In genomic region chr14:71812693-71813092, GRCh38 we compare ENCODE assay signal across 2 cellular contexts.
TF ChIP-seq lines count a peak whose summit lies in the region.

No MANE protein-coding gene starts in this region.

TF ChIP-seq in HepG2, 621 proteins besides CTCF, POLR2A, EP300 and RAD21:
- TF ChIP-seq, protein P1, sequence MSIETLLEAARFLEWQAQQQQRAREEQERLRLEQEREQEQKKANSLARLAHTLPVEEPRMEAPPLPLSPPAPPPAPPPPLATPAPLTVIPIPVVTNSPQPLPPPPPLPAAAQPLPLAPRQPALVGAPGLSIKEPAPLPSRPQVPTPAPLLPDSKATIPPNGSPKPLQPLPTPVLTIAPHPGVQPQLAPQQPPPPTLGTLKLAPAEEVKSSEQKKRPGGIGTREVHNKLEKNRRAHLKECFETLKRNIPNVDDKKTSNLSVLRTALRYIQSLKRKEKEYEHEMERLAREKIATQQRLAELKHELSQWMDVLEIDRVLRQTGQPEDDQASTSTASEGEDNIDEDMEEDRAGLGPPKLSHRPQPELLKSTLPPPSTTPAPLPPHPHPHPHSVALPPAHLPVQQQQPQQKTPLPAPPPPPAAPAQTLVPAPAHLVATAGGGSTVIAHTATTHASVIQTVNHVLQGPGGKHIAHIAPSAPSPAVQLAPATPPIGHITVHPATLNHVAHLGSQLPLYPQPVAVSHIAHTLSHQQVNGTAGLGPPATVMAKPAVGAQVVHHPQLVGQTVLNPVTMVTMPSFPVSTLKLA (IDR thresholded peaks at IDR 0.05): peak; percentile 91
- no peak for TF ChIP-seq TP53 (CRISPR knock-in tag; conservative IDR thresholded peaks at IDR 0.05)
- TF ChIP-seq, protein P2, sequence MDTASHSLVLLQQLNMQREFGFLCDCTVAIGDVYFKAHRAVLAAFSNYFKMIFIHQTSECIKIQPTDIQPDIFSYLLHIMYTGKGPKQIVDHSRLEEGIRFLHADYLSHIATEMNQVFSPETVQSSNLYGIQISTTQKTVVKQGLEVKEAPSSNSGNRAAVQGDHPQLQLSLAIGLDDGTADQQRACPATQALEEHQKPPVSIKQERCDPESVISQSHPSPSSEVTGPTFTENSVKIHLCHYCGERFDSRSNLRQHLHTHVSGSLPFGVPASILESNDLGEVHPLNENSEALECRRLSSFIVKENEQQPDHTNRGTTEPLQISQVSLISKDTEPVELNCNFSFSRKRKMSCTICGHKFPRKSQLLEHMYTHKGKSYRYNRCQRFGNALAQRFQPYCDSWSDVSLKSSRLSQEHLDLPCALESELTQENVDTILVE (CRISPR knock-in tag; IDR thresholded peaks at IDR 0.05): no peak

TF ChIP-seq in H1, 55 proteins besides CTCF, POLR2A, EP300 and RAD21:
- TF ChIP-seq JUND (IDR thresholded peaks at IDR 0.05; ENCODE audit: low read length): no peak
- no peak for TF ChIP-seq POLR2AphosphoS5 (IDR thresholded peaks at IDR 0.05; ENCODE audit: low read depth, low read length)
- no peak for TF ChIP-seq PHF8 (conservative IDR thresholded peaks at IDR 0.05; ENCODE audit: low read depth, low read length)
- TF ChIP-seq CEBPB (IDR thresholded peaks at IDR 0.05; ENCODE audit: low read depth, low read length): no peak
- TF ChIP-seq ASH2L (IDR thresholded peaks at IDR 0.05; ENCODE audit: low read length): no peak
- TF ChIP-seq EGR1 (IDR thresholded peaks at IDR 0.05; ENCODE audit: borderline replicate concordance, low read depth, low read length): no peak
- TF ChIP-seq CBX8 (IDR thresholded peaks at IDR 0.05; ENCODE audit: borderline replicate concordance, low read depth, low read length): no peak
- no peak for TF ChIP-seq SUZ12 (IDR thresholded peaks at IDR 0.05; ENCODE audit: low read length)
